Comparison of ENCODE assay signal across 11 cellular contexts in genomic region chr3:56837196-56837955, GRCh38. TPM values are rescaled to one million over a fixed set of nuclear protein-coding genes. Genes with fewer than 3 reads are reported as not detected.
DNase-seq lines count a peak whose midpoint lies in the region; ATAC-seq and TF ChIP-seq lines count a peak whose summit lies in the region.
"Had no signal": no experiment of that assay in that cellular context is flagged by ENCODE, and none has a peak within 500 bp of the region (broad histone marks: within the 10 kb centered on the region; RNA-seq: fewer than 3 reads in every experiment).

No MANE protein-coding gene starts in this region.

- CTCF ChIA-PET in activated naive CD4-positive, alpha-beta T cell treated with anti-CD3 and anti-CD28 coated beads for 36 hours (lab: Charles Lee), result interaction anchor here (0.9 to 1.2 kb wide), 3 partner anchors 8 to 37 kb away, joined by 3 read pairs; no protein-coding TSS in a partner anchor
- CTCF ChIA-PET in PC-9 (lab: Charles Lee), result no interaction called here

- BruUV-seq in PC-9 (replicated peaks; lab: Mats Ljungman, UMichigan), result no TSS peak

- 0 out of 2 replicates have a peak, but pooled peaks cover 4% of the 10 kb centered on the region for H3F3A ChIP-seq in PC-9 (ENCODE audit: insufficient read depth, low read depth)

- H3K9me3 Mint-ChIP-seq in activated naive CD4-positive, alpha-beta T cell treated with anti-CD3 and anti-CD28 coated beads for 36 hours, result no peaks in the 10 kb centered on the region
- H3K9me3 Mint-ChIP-seq: natural killer cell treated with Interleukin-12 subunit alpha and Interleukin-12 subunit beta and Interleukin-15 and Interleukin-18, amount 100 ng/mL, for 72 hours had no signal

- no peaks in the 10 kb centered on the region for H3K27me3 Mint-ChIP-seq in activated naive CD4-positive, alpha-beta T cell treated with anti-CD3 and anti-CD28 coated beads for 36 hours (ENCODE audit: low read depth)
- H3K27me3 Mint-ChIP-seq: natural killer cell treated with Interleukin-12 subunit alpha and Interleukin-12 subunit beta and Interleukin-15 and Interleukin-18, amount 100 ng/mL, for 72 hours had no signal

- intact Hi-C loops in activated naive CD4-positive, alpha-beta T cell treated with anti-CD3 and anti-CD28 coated beads for 36 hours (cut with micrococcal nuclease), result loop anchor here (2.0 kb wide), 1 partner anchor 17 kb away; no protein-coding TSS in a partner anchor
- intact Hi-C loops in PC-9 (cut with micrococcal nuclease; ENCODE audit: unreplicated experiment) (no loop called here), Right ventricle myocardium inferior (cut with DNase I) (no loop called here)

- no peaks in the 10 kb centered on the region for H3K36me3 Mint-ChIP-seq in activated naive CD4-positive, alpha-beta T cell treated with anti-CD3 and anti-CD28 coated beads for 36 hours (ENCODE audit: low read depth)
- H3K36me3 Mint-ChIP-seq: natural killer cell treated with Interleukin-12 subunit alpha and Interleukin-12 subunit beta and Interleukin-15 and Interleukin-18, amount 100 ng/mL, for 72 hours had no signal

- no peaks in the 10 kb centered on the region for H3K9me3 ChIP-seq in PC-9 (ENCODE audit: insufficient read depth, low read depth)
- H3K9me3 ChIP-seq: breast epithelium had no signal

- H3K4me2 ChIP-seq in PC-9, result peak overlapping the region; percentile 47; the same call in 1 of the 2 replicates

- no peaks in the 10 kb centered on the region for H3K36me3 ChIP-seq in PC-9 (ENCODE audit: low read depth)
- H3K36me3 ChIP-seq: breast epithelium had no signal

- no peaks in the 10 kb centered on the region for H3K27me3 ChIP-seq in PC-9 (ENCODE audit: insufficient read depth, low read depth)
- H3K27me3 ChIP-seq: breast epithelium had no signal

- peak; percentile 51 for DNase-seq in activated naive CD4-positive, alpha-beta T cell treated with anti-CD3 and anti-CD28 coated beads for 36 hours
- DNase-seq in activated naive CD4-positive, alpha-beta T cell treated with anti-CD3 and anti-CD28 coated beads, Interleukin-2, amount 50 U/mL, for 16 hours, result no peak
- DNase-seq in PC-9 (no peak), renal cortical epithelial cell (ENCODE audit: low read depth) (peak; percentile 94), LoVo (ENCODE audit: low spot score) (no peak), Right ventricle myocardium inferior (ENCODE audit: missing footprints) (no peak)
- no peak for DNase-seq in activated naive CD4-positive, alpha-beta T cell (lab: John Stamatoyannopoulos, UW)
- DNase-seq: activated T-cell treated with anti-CD3 and anti-CD28 coated beads, Interleukin-2, amount 50 U/mL, for 1 hour had no signal

- no peaks in the 10 kb centered on the region for H3K79me2 ChIP-seq in PC-9 (ENCODE audit: low read depth)

- no peak overlapping the region for H3K4me3 Mint-ChIP-seq in activated naive CD4-positive, alpha-beta T cell treated with anti-CD3 and anti-CD28 coated beads for 36 hours
- H3K4me3 Mint-ChIP-seq: natural killer cell treated with Interleukin-12 subunit alpha and Interleukin-12 subunit beta and Interleukin-15 and Interleukin-18, amount 100 ng/mL, for 72 hours had no signal

- peaks cover 49% of the 10 kb centered on the region for H3K4me1 Mint-ChIP-seq in activated naive CD4-positive, alpha-beta T cell treated with anti-CD3 and anti-CD28 coated beads for 36 hours (ENCODE audit: low read depth)

- H3K4me1 ChIP-seq in PC-9 (replicated peaks; ENCODE audit: insufficient read depth), result peaks cover 36% of the 10 kb centered on the region
- H3K4me1 ChIP-seq: breast epithelium had no signal

- H4K20me1 ChIP-seq in PC-9 (ENCODE audit: insufficient read depth), result no peaks in the 10 kb centered on the region

- POLR2A ChIA-PET in PC-9 (lab: Charles Lee; ENCODE audit: unreplicated experiment), result no interaction called here

- no peak for TF ChIP-seq CTCF in PC-9 (conservative IDR thresholded peaks at IDR 0.05)

- H3K9me2 ChIP-seq in PC-9 (ENCODE audit: insufficient read depth), result no peaks in the 10 kb centered on the region; the same call in 1 of the 2 replicates

- H2AFZ ChIP-seq in PC-9, result no peak overlapping the region

- H3K27ac Mint-ChIP-seq in activated naive CD4-positive, alpha-beta T cell treated with anti-CD3 and anti-CD28 coated beads for 36 hours, result no peak overlapping the region

- H3K4me3 ChIP-seq in PC-9, result no peak overlapping the region
- H3K4me3 ChIP-seq: breast epithelium had no signal

- peak; percentile 64 for ATAC-seq in HG02642 (IDR thresholded peaks at IDR 0.05; ENCODE audit: poor library complexity, unreplicated experiment)
- ATAC-seq in Right ventricle myocardium inferior, result no peak
- ATAC-seq: natural killer cell treated with Interleukin-12 subunit alpha and Interleukin-12 subunit beta and Interleukin-15 and Interleukin-18, amount 100 ng/mL, for 72 hours had no signal

- no peak overlapping the region for H3K27ac ChIP-seq in PC-9
- H3K27ac ChIP-seq: breast epithelium had no signal

RNA-seq across cellular contexts. Expression of gene ARHGEF3, which starts 35.6 kb away (rescaled TPM):
- 10 to 100 TPM; 36.4 to 37.7 TPM for total RNA-seq in activated naive CD4-positive, alpha-beta T cell treated with anti-CD3 and anti-CD28 coated beads for 36 hours
- total RNA-seq in PC-9 (2021), result 44.6 and 49.2 TPM in 2 replicates
- total RNA-seq in renal cortical epithelial cell, result 12.0 and 36.7 TPM in 2 replicates
- total RNA-seq in Right ventricle myocardium inferior, result 19.0 TPM

Comparison
In these comparisons a context has a peak if more than half of its experiments do, and no peak if none do; other contexts are left out.
1. DNase-seq: peak in activated naive CD4-positive, alpha-beta T cell treated with anti-CD3 and anti-CD28 coated beads for 36 hours (single experiment) and renal cortical epithelial cell (single experiment); none in activated naive CD4-positive, alpha-beta T cell treated with anti-CD3 and anti-CD28 coated beads, Interleukin-2, amount 50 U/mL, for 16 hours (single experiment), PC-9 (0 of 2), LoVo (single experiment), activated naive CD4-positive, alpha-beta T cell (0 of 4) and Right ventricle myocardium inferior (single experiment).